Comparison of ENCODE assay signal across 28 cellular contexts in the genomic region with DNA sequence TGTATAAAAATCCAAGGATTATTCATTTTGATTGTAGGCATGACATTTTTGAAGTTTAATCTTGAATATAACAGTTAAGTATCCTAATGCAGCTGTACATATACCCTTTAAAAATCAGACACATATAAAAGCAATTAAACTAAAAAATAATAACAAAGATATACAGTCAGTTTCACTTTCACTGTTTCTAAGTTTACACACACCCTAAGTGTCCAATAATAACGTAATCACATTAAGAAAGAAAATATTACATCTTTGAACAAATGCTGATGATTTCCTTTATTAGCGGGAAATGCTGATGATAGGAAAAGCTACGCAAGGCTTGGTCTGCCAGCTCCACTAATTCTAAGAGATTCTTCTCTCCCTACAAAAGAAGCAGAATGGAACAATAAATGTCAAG. TPM values are rescaled to one million over a fixed set of nuclear protein-coding genes. Genes with fewer than 3 reads are reported as not detected.
A peak's percentile ranks its signal among the peaks of the same experiment; 100 is the strongest.
DNase-seq lines count a peak whose midpoint lies in the region; ATAC-seq and TF ChIP-seq lines count a peak whose summit lies in the region.
"Had no signal": no experiment of that assay in that cellular context is flagged by ENCODE, and none has a peak within 500 bp of the region (broad histone marks: within the 10 kb centered on the region; RNA-seq: fewer than 3 reads in every experiment).

No MANE protein-coding gene starts in this region.

- 63 to 77% methylated on average over 3 of the region's 3 CpGs for WGBS in sigmoid colon, 2 donors

- TF ChIP-seq EP300 in sigmoid colon (IDR thresholded peaks at IDR 0.05) = no peak

- ATAC-seq in stimulated activated naive CD8-positive, alpha-beta T cell treated with anti-CD3 and anti-CD28 coated beads, Interleukin-15, amount 100 ng/mL, for 72 hours = no peak
- ATAC-seq in GM18502 (IDR thresholded peaks at IDR 0.05; ENCODE audit: poor library complexity, unreplicated experiment) = no peak
- ATAC-seq: body of pancreas; foreskin keratinocyte; heart left ventricle; psoas muscle; stimulated activated naive CD8-positive, alpha-beta T cell treated with anti-CD3 and anti-CD28 coated beads, Interleukin-15, Interleukin-2, amounts not matched to agents 100 U/mL and 50 U/mL, for 24 hours had no signal

- peak overlapping the region in 3 of 4 donors; percentile 52 to 76 (median 65) for H3K27ac ChIP-seq in sigmoid colon
- H3K27ac ChIP-seq: body of pancreas, foreskin keratinocyte, neutrophil, Peyer's patch, psoas muscle, thoracic aorta, uterus had no signal

- H3K4me3 Mint-ChIP-seq in HFFc6 (peak overlapping the region; percentile 62), immature natural killer cell (peak overlapping the region in 4 of 5 donors; percentile 8 to 46 (median 30))
- no peak overlapping the region for H3K4me3 Mint-ChIP-seq in stimulated activated naive CD8-positive, alpha-beta T cell treated with anti-CD3 and anti-CD28 coated beads, Interleukin-15, amount 100 ng/mL, for 72 hours
- H3K4me3 Mint-ChIP-seq: CD14-positive monocyte had no signal

- H3K36me3 ChIP-seq in sigmoid colon = peaks cover 0 to 6% (median 0%) of the 10 kb centered on the region in 4 donors
- H3K36me3 ChIP-seq: neutrophil, Peyer's patch, thoracic aorta, uterus had no signal

- peaks cover 0 to 15% (median 10%) of the 10 kb centered on the region in 4 donors for H3K4me1 ChIP-seq in sigmoid colon
- H3K4me1 ChIP-seq: body of pancreas, foreskin keratinocyte, Peyer's patch, psoas muscle, uterus had no signal

- H3K27ac Mint-ChIP-seq in HFFc6 = peak overlapping the region; percentile 69
- peak overlapping the region; percentile 30 to 82 (median 51) for H3K27ac Mint-ChIP-seq in immature natural killer cell
- no peak overlapping the region for H3K27ac Mint-ChIP-seq in stimulated activated naive CD8-positive, alpha-beta T cell treated with anti-CD3 and anti-CD28 coated beads, Interleukin-15, amount 100 ng/mL, for 72 hours

- H3K4me3 ChIP-seq in astrocyte of the spinal cord (ENCODE audit: low read depth, low read length) (no peak overlapping the region), sigmoid colon (peak overlapping the region in 1 of 4 donors; percentile 16)
- H3K4me3 ChIP-seq: body of pancreas, heart left ventricle, Peyer's patch, psoas muscle, thoracic aorta, uterus had no signal

- in situ Hi-C loops in astrocyte of the spinal cord (cut with HindIII; ENCODE audit: low sequenced_read_pairs) = no loop called here

- no peaks in the 10 kb centered on the region for H3K9me3 Mint-ChIP-seq in HFFc6
- H3K9me3 Mint-ChIP-seq in immature natural killer cell = no peaks in the 10 kb centered on the region
- no peaks in the 10 kb centered on the region for H3K9me3 Mint-ChIP-seq in stimulated activated naive CD8-positive, alpha-beta T cell treated with anti-CD3 and anti-CD28 coated beads, Interleukin-15, amount 100 ng/mL, for 72 hours

- DNase-seq in HFFc6 = no peak
- DNase-seq in astrocyte of the spinal cord (ENCODE audit: low read depth, low spot score) = peak; percentile 6
- DNase-seq in immature natural killer cell = no peak
- no peak for DNase-seq in sigmoid colon
- no peak for DNase-seq in COLO668 (lab: John Stamatoyannopoulos, UW; ENCODE audit: unreplicated experiment)
- no peak for DNase-seq in stimulated activated naive CD8-positive, alpha-beta T cell treated with anti-CD3 and anti-CD28 coated beads, Interleukin-15, amount 100 ng/mL, for 72 hours
- DNase-seq in activated CD4-positive, alpha-beta T cell treated with anti-CD3 and anti-CD28 coated beads, Interleukin-2, amount 50 U/mL, for 1 hour = no peak
- DNase-seq: activated naive CD4-positive, alpha-beta T cell; activated T-cell treated with anti-CD3 and anti-CD28 coated beads, Interleukin-2, amount 50 U/mL, for 1 hour; body of pancreas; DMS 273 treated with DMSO at 0.1 percent for 48 hours; foreskin keratinocyte; H7; heart left ventricle; kidney glomerular epithelial cell; mammary epithelial cell; NCI-H1105; NCI-H1930; NCI-H526 treated with DMSO at 0.1 percent for 48 hours; Peyer's patch; psoas muscle; SHP77 treated with DMSO at 0.1 percent for 48 hours; stimulated activated naive CD8-positive, alpha-beta T cell treated with anti-CD3 and anti-CD28 coated beads, Interleukin-15, Interleukin-2, amounts not matched to agents 100 U/mL and 50 U/mL, for 24 hours; uterus had no signal

- H3K27me3 Mint-ChIP-seq in HFFc6 (ENCODE audit: insufficient read depth) (no peaks in the 10 kb centered on the region), immature natural killer cell (ENCODE audit: low read depth in 3 of 3) (no peaks in the 10 kb centered on the region)
- H3K27me3 Mint-ChIP-seq in stimulated activated naive CD8-positive, alpha-beta T cell treated with anti-CD3 and anti-CD28 coated beads, Interleukin-15, amount 100 ng/mL, for 72 hours = no peaks in the 10 kb centered on the region

- H3K4me1 Mint-ChIP-seq in HFFc6 (ENCODE audit: low read depth) (peaks cover 16% of the 10 kb centered on the region), immature natural killer cell (peaks cover 12 to 17% of the 10 kb centered on the region in 2 donors)
- H3K4me1 Mint-ChIP-seq in stimulated activated naive CD8-positive, alpha-beta T cell treated with anti-CD3 and anti-CD28 coated beads, Interleukin-15, amount 100 ng/mL, for 72 hours = no peaks in the 10 kb centered on the region

- H3K27me3 ChIP-seq in sigmoid colon = no peaks in the 10 kb centered on the region
- H3K27me3 ChIP-seq: body of pancreas, foreskin keratinocyte, heart left ventricle, neutrophil, Peyer's patch, uterus had no signal

- no peak for TF ChIP-seq POLR2A in sigmoid colon (IDR thresholded peaks at IDR 0.05)

- H3K36me3 Mint-ChIP-seq in HFFc6 (ENCODE audit: low read depth) = peaks cover 23% of the 10 kb centered on the region
- H3K36me3 Mint-ChIP-seq in immature natural killer cell = peaks cover 16 to 36% (median 20%) of the 10 kb centered on the region in 3 donors

- intact Hi-C loops in sigmoid colon (cut with DNase I) = loop anchor here (1.0 kb wide), 1 partner anchor 17 kb away; no protein-coding TSS in a partner anchor

- H3K9me3 ChIP-seq in sigmoid colon = no peaks in the 10 kb centered on the region
- H3K9me3 ChIP-seq: body of pancreas, heart left ventricle, neutrophil, Peyer's patch, psoas muscle, thoracic aorta, uterus had no signal

- no peak for TF ChIP-seq CTCF in HFFc6 (IDR thresholded peaks at IDR 0.05)
- no peak for TF ChIP-seq CTCF in astrocyte of the spinal cord (IDR thresholded peaks at IDR 0.05; ENCODE audit: low read depth, low read length)
- no peak for TF ChIP-seq CTCF in sigmoid colon (IDR thresholded peaks at IDR 0.05)

RNA-seq across cellular contexts. Expression of a gene that starts 38.8 kb away (rescaled TPM):
- total RNA-seq in HFFc6 (2021; fragmentation: NEBNext Ultra II Directional; extraction: Animal tissue kit (Norgen Biotek cat#: 25700)) = 10 to 100 TPM in 4 of 6 experiments, 1 to 10 TPM in 2; 7.7 to 15.9 (median 11.7) TPM
- 1 to 10 TPM; 1.8 to 5.2 (median 2.4) TPM for polyA plus RNA-seq in immature natural killer cell
- total RNA-seq in sigmoid colon = 10 to 100 TPM; 11.3 to 18.2 (median 15.2) TPM
- polyA plus RNA-seq in sigmoid colon = 1 to 10 TPM; 1.4 to 5.2 (median 2.4) TPM

Comparison
In these comparisons a context has a peak if more than half of its experiments do, and no peak if none do; other contexts are left out.
1. H3K27ac Mint-ChIP-seq: peak in HFFc6 (single experiment) and immature natural killer cell (6 of 6); none in stimulated activated naive CD8-positive, alpha-beta T cell treated with anti-CD3 and anti-CD28 coated beads, Interleukin-15, amount 100 ng/mL, for 72 hours (0 of 2).
2. H3K4me3 Mint-ChIP-seq: peak in HFFc6 (single experiment) and immature natural killer cell (4 of 5); none in stimulated activated naive CD8-positive, alpha-beta T cell treated with anti-CD3 and anti-CD28 coated beads, Interleukin-15, amount 100 ng/mL, for 72 hours (0 of 2).